ENCODE assay signal across 27 cellular contexts in genomic region chr11:121274332-121274991, GRCh38.
"Had no signal": no experiment of that assay in that cellular context is flagged by ENCODE, and none has a peak within 500 bp of the region (broad histone marks: within the 10 kb centered on the region; RNA-seq: fewer than 3 reads in every experiment).

No MANE protein-coding gene starts in this region.

- H3K9me3 ChIP-seq: colonic mucosa, esophagus muscularis mucosa, right lobe of liver, suprapubic skin, transverse colon, upper lobe of right lung, uterus had no signal

- ATAC-seq: heart right ventricle; left colon; naive thymus-derived CD4-positive, alpha-beta T cell; right lobe of liver; stimulated activated naive CD8-positive, alpha-beta T cell treated with anti-CD3 and anti-CD28 coated beads, Interleukin-15, amount 100 ng/mL, for 72 hours; upper lobe of right lung had no signal

- H3K79me2 ChIP-seq: parathyroid adenoma had no signal

- H3K27me3 ChIP-seq: colonic mucosa, esophagus muscularis mucosa, neural progenitor cell, right lobe of liver, suprapubic skin, transverse colon, uterus had no signal

- H3K27me3 Mint-ChIP-seq: progenitor cell of endocrine pancreas had no signal

- H3K9ac ChIP-seq: neural progenitor cell, parathyroid adenoma had no signal

- DNase-seq: colonic mucosa; effector memory CD4-positive, alpha-beta T cell; foreskin melanocyte; glutamatergic neuron; heart right ventricle; hippocampal formation; left colon; mesendoderm; midbrain; naive thymus-derived CD4-positive, alpha-beta T cell; right lobe of liver; small intestine; stimulated activated CD4-positive, alpha-beta T cell treated with anti-CD3 and anti-CD28 coated beads, Interleukin-15, amount 100 ng/mL, for 24 hours; stimulated activated CD4-positive, alpha-beta T cell treated with anti-CD3 and anti-CD28 coated beads, Interleukin-2, amount 100 ng/mL, for 48 hours; stimulated activated naive CD4-positive, alpha-beta T cell; stimulated activated naive CD8-positive, alpha-beta T cell treated with anti-CD3 and anti-CD28 coated beads, Interleukin-15, amount 100 ng/mL, for 72 hours; transverse colon; upper lobe of right lung; uterus had no signal

- H3K36me3 Mint-ChIP-seq: neural progenitor cell had no signal

- H3K4me1 Mint-ChIP-seq: stimulated activated naive CD8-positive, alpha-beta T cell treated with anti-CD3 and anti-CD28 coated beads, Interleukin-15, amount 100 ng/mL, for 72 hours had no signal

- H3K4me1 ChIP-seq: colonic mucosa, esophagus muscularis mucosa, heart right ventricle, neural progenitor cell, parathyroid adenoma, right lobe of liver, suprapubic skin, transverse colon, upper lobe of right lung, uterus had no signal

- H3K27ac Mint-ChIP-seq: dendritic cell treated with granulocyte-macrophage colony-stimulating factor and Interleukin-4, amounts not matched to agents 40 ng/mL and 50 ng/mL, for 4 days; naive thymus-derived CD4-positive, alpha-beta T cell; nephron; neural progenitor cell; progenitor cell of endocrine pancreas; stimulated activated naive CD8-positive, alpha-beta T cell treated with anti-CD3 and anti-CD28 coated beads, Interleukin-15, amount 100 ng/mL, for 72 hours had no signal

- H3K27ac ChIP-seq: colonic mucosa, esophagus muscularis mucosa, heart right ventricle, neural progenitor cell, parathyroid adenoma, right lobe of liver, suprapubic skin, transverse colon, upper lobe of right lung, uterus had no signal

- H2AFZ ChIP-seq: neural progenitor cell, parathyroid adenoma had no signal

- H3K4me3 Mint-ChIP-seq: dendritic cell treated with granulocyte-macrophage colony-stimulating factor and Interleukin-4, amounts not matched to agents 40 ng/mL and 50 ng/mL, for 4 days; naive thymus-derived CD4-positive, alpha-beta T cell; nephron; neural progenitor cell; stimulated activated naive CD8-positive, alpha-beta T cell treated with anti-CD3 and anti-CD28 coated beads, Interleukin-15, amount 100 ng/mL, for 72 hours had no signal

- H3K4me2 ChIP-seq: neural progenitor cell had no signal

- H3K4me3 ChIP-seq: colonic mucosa, esophagus muscularis mucosa, heart right ventricle, lung, neural progenitor cell, right lobe of liver, suprapubic skin, transverse colon, upper lobe of right lung, uterus had no signal

- H3K36me3 ChIP-seq: colonic mucosa, esophagus muscularis mucosa, heart right ventricle, neural progenitor cell, right lobe of liver, suprapubic skin, transverse colon, upper lobe of right lung, uterus had no signal
